ENCODE assay signal across 1 cellular context in genomic region chr19:3500429-3501101, GRCh38.
TF ChIP-seq lines count a peak whose summit lies in the region.

TSS of gene DOHH (minus strand) at chr19:3500674. CDS start at chr19:3496814, 3,860 bp downstream.

TF ChIP-seq in K562, 482 proteins besides CTCF, POLR2A, EP300 and RAD21 (continued from another document and continues in another):
- TF ChIP-seq ARID3A (IDR thresholded peaks at IDR 0.05; ENCODE audit: borderline replicate concordance, low read depth, low read length) (peak; percentile 43; the same call in 1 of the 2 replicates), MTA3 (IDR thresholded peaks at IDR 0.05; ENCODE audit: borderline replicate concordance) (peak; percentile 95; the same call in 1 of the 2 replicates), MED1 (CRISPR knock-in tag; IDR thresholded peaks at IDR 0.05; ENCODE audit: borderline replicate concordance) (no peak), ZHX1 (conservative IDR thresholded peaks at IDR 0.05; ENCODE audit: low read length) (no peak), SRF (CRISPR knock-in tag; IDR thresholded peaks at IDR 0.05) (0 out of 4 replicates have a peak, but pooled peaks of 1 of the 2 experiments have one; percentile 68), GABPA (tag; conservative IDR thresholded peaks at IDR 0.05; ENCODE audit: low read depth) (no peak), SIN3A (IDR thresholded peaks at IDR 0.05; ENCODE audit: borderline replicate concordance in 2 of 2, control insufficient read depth in 1 of 2, low read depth in 2 of 2, low read length in 2 of 2) (peak; percentile 34 to 95; a peak in 2 of 4 replicates), GMEB1 (CRISPR knock-in tag; IDR thresholded peaks at IDR 0.05) (peak; percentile 41; the same call in 1 of the 2 replicates), ZNF830 (CRISPR knock-in tag; IDR thresholded peaks at IDR 0.05) (peak; percentile 55; the same call in 1 of the 2 replicates), ZBTB33 (CRISPR knock-in tag; IDR thresholded peaks at IDR 0.05) (peak; percentile 89), USF1 (CRISPR knock-in tag; IDR thresholded peaks at IDR 0.05) (peak; percentile 100), SMARCC2 (IDR thresholded peaks at IDR 0.05; ENCODE audit: low read depth) (no peak), PBX2 (CRISPR knock-in tag; IDR thresholded peaks at IDR 0.05; ENCODE audit: low read depth) (no peak), PBX2 (tag; conservative IDR thresholded peaks at IDR 0.05; ENCODE audit: low read depth) (no peak), FOXP1 (CRISPR knock-in tag; IDR thresholded peaks at IDR 0.05) (peak; percentile 80; the same call in 1 of the 2 replicates), FOXP4 (CRISPR knock-in tag; IDR thresholded peaks at IDR 0.05; ENCODE audit: borderline replicate concordance) (peak; percentile 90), ZNF764 (CRISPR knock-in tag; IDR thresholded peaks at IDR 0.05; ENCODE audit: low read depth) (no peak), CXXC5 (CRISPR knock-in tag; IDR thresholded peaks at IDR 0.05) (peak; percentile 69), RFX7 (CRISPR knock-in tag; IDR thresholded peaks at IDR 0.05) (no peak), CBFA2T2 (conservative IDR thresholded peaks at IDR 0.05) (peak; percentile 85), NKRF (IDR thresholded peaks at IDR 0.05; ENCODE audit: borderline replicate concordance) (peak; percentile 97), ZNF740 (CRISPR knock-in tag; IDR thresholded peaks at IDR 0.05) (no peak), ZNF740 (tag; IDR thresholded peaks at IDR 0.05) (no peak), KLF10 (CRISPR knock-in tag; IDR thresholded peaks at IDR 0.05) (no peak), POLR3A (IDR thresholded peaks at IDR 0.05; ENCODE audit: borderline replicate concordance, extremely low read depth, insufficient read depth, insufficient read length) (no peak), ZNF124 (CRISPR knock-in tag; IDR thresholded peaks at IDR 0.05) (no peak), TEAD4 (IDR thresholded peaks at IDR 0.05; ENCODE audit: low read length) (peak; percentile 61), TEAD4 (CRISPR knock-in tag; IDR thresholded peaks at IDR 0.05; ENCODE audit: borderline replicate concordance) (no peak), SRSF3 (IDR thresholded peaks at IDR 0.05; ENCODE audit: insufficient read depth, low read length) (no peak), HDAC6 (IDR thresholded peaks at IDR 0.05; ENCODE audit: low read depth, low read length) (no peak), CHCHD3 (CRISPR knock-in tag; IDR thresholded peaks at IDR 0.05) (no peak), KAT7 (CRISPR knock-in tag; IDR thresholded peaks at IDR 0.05; ENCODE audit: borderline replicate concordance) (peak; percentile 93; the same call in 1 of the 2 replicates), E2F4 (CRISPR knock-in tag; IDR thresholded peaks at IDR 0.05; ENCODE audit: low read depth) (no peak), PRPF4 (IDR thresholded peaks at IDR 0.05; ENCODE audit: insufficient read depth, low read depth, low read length, poor library complexity, severe bottlenecking) (no peak), SAFB (IDR thresholded peaks at IDR 0.05; ENCODE audit: borderline replicate concordance, low read depth, low read length) (no peak), IRF2 (CRISPR knock-in tag; IDR thresholded peaks at IDR 0.05) (no peak), RBBP5 (IDR thresholded peaks at IDR 0.05; ENCODE audit: borderline replicate concordance, insufficient read depth, low read length, poor library complexity, severe bottlenecking) (peak; percentile 99), KHSRP (IDR thresholded peaks at IDR 0.05) (no peak), ZKSCAN1 (IDR thresholded peaks at IDR 0.05; ENCODE audit: low read depth, low read length) (no peak), ASH1L (IDR thresholded peaks at IDR 0.05; ENCODE audit: borderline replicate concordance, low read depth, partially characterized antibody) (peak; percentile 89)
